ENCODE assay signal across 16 cellular contexts in genomic region chr4:55216871-55217635, GRCh38.
A peak's percentile ranks its signal among the peaks of the same experiment; 100 is the strongest.
DNase-seq lines count a peak whose midpoint lies in the region; ATAC-seq, FAIRE-seq and TF ChIP-seq lines count a peak whose summit lies in the region.
"Had no signal": no experiment of that assay in that cellular context is flagged by ENCODE, and none has a peak within 500 bp of the region (broad histone marks: within the 10 kb centered on the region; RNA-seq: fewer than 3 reads in every experiment).

No MANE protein-coding gene starts in this region.

- no peaks in the 10 kb centered on the region for H3K36me3 Mint-ChIP-seq in activated CD4-positive, alpha-beta memory T cell treated with anti-CD3 and anti-CD28 coated beads, Interleukin-2, amount 10 ng/mL, durations not matched to agents 7 days and 5 days (ENCODE audit: low read depth)
- H3K36me3 Mint-ChIP-seq: activated naive CD8-positive, alpha-beta T cell treated with anti-CD3 and anti-CD28 coated beads, Interleukin-2, amount 10 ng/mL, durations not matched to agents 7 days and 5 days had no signal

- H3K4me1 Mint-ChIP-seq in activated CD4-positive, alpha-beta memory T cell treated with anti-CD3 and anti-CD28 coated beads, Interleukin-2, amount 10 ng/mL, durations not matched to agents 7 days and 5 days, result no peaks in the 10 kb centered on the region
- H3K4me1 Mint-ChIP-seq: activated CD4-positive, alpha-beta T cell treated with anti-CD3 and anti-CD28 coated beads, Interleukin-2, amount 10 ng/mL, durations not matched to agents 7 days and 5 days; activated naive CD8-positive, alpha-beta T cell treated with anti-CD3 and anti-CD28 coated beads, Interleukin-2, amount 10 ng/mL, durations not matched to agents 7 days and 5 days had no signal

- H3K9me3 Mint-ChIP-seq in activated CD4-positive, alpha-beta memory T cell treated with anti-CD3 and anti-CD28 coated beads, Interleukin-2, amount 10 ng/mL, durations not matched to agents 7 days and 5 days, result no peaks in the 10 kb centered on the region
- H3K9me3 Mint-ChIP-seq: activated CD4-positive, alpha-beta T cell treated with anti-CD3 and anti-CD28 coated beads, Interleukin-2, amount 10 ng/mL, durations not matched to agents 7 days and 5 days; activated naive CD8-positive, alpha-beta T cell treated with anti-CD3 and anti-CD28 coated beads, Interleukin-2, amount 10 ng/mL, durations not matched to agents 7 days and 5 days; activated T-cell treated with anti-CD3 and anti-CD28 coated beads, Interleukin-2, amount 50 U/mL, for 4 hours; T-helper 2 cell treated with Interferon-gamma antibody and Interleukin-4, amounts not matched to agents 5 μg/mL and 100 μg/mL, for 36 hours had no signal

- in situ Hi-C loops in brain microvascular endothelial cell (cut with HindIII; ENCODE audit: low pct_ligation_motif_present, low sequenced_read_pairs), result no loop called here

- no peaks in the 10 kb centered on the region for H3K27me3 Mint-ChIP-seq in activated CD4-positive, alpha-beta memory T cell treated with anti-CD3 and anti-CD28 coated beads, Interleukin-2, amount 10 ng/mL, durations not matched to agents 7 days and 5 days
- H3K27me3 Mint-ChIP-seq: activated CD4-positive, alpha-beta T cell treated with anti-CD3 and anti-CD28 coated beads, Interleukin-2, amount 10 ng/mL, durations not matched to agents 7 days and 5 days; activated naive CD8-positive, alpha-beta T cell treated with anti-CD3 and anti-CD28 coated beads, Interleukin-2, amount 10 ng/mL, durations not matched to agents 7 days and 5 days had no signal

- FAIRE-seq in D721Med (lab: Jason Lieb, UNC), result peak; percentile 84

- H3K4me3 ChIP-seq in brain microvascular endothelial cell (ENCODE audit: low read depth, low read length), result no peak overlapping the region
- H3K4me3 ChIP-seq: suprapubic skin had no signal

- TF ChIP-seq CTCF in D721Med (IDR thresholded peaks at IDR 0.05; ENCODE audit: insufficient read depth, missing control alignments) (no peak), brain microvascular endothelial cell (IDR thresholded peaks at IDR 0.05; ENCODE audit: low read depth, low read length, missing control alignments) (no peak)

- no peaks in the 10 kb centered on the region for H3K27me3 ChIP-seq in brain microvascular endothelial cell (replicated peaks)
- H3K27me3 ChIP-seq: neutrophil, suprapubic skin had no signal

- no peak for DNase-seq in D721Med (ENCODE audit: insufficient read length, low spot score)
- peak; percentile 64 for DNase-seq in NCI-H510A (lab: John Stamatoyannopoulos, UW)
- DNase-seq in brain microvascular endothelial cell, result peak; percentile 23
- peak; percentile 43 for DNase-seq in myocyte (ENCODE audit: low read depth)
- DNase-seq in activated CD4-positive, alpha-beta memory T cell treated with anti-CD3 and anti-CD28 coated beads, Interleukin-2, amount 10 ng/mL, durations not matched to agents 7 days and 5 days, result no peak
- DNase-seq in NOMO-1 treated with dmso at 0.1 percent for 144 hours (lab: John Stamatoyannopoulos, UW; ENCODE audit: unreplicated experiment), result no peak
- DNase-seq: activated CD4-positive, alpha-beta T cell treated with anti-CD3 and anti-CD28 coated beads, Interleukin-2, amount 10 ng/mL, durations not matched to agents 7 days and 5 days; activated naive CD8-positive, alpha-beta T cell treated with anti-CD3 and anti-CD28 coated beads, Interleukin-2, amount 10 ng/mL, durations not matched to agents 7 days and 5 days; activated T-cell treated with anti-CD3 and anti-CD28 coated beads, Interleukin-2, amount 50 U/mL, for 4 hours; cerebellar nuclear complex; NCI-H2171 treated with DMSO at 0.1 percent for 48 hours had no signal

- ATAC-seq in GM21825 (IDR thresholded peaks at IDR 0.05; ENCODE audit: unreplicated experiment) (no peak), HG03139 (IDR thresholded peaks at IDR 0.05; ENCODE audit: unreplicated experiment) (no peak)
- ATAC-seq: activated T-cell treated with anti-CD3 and anti-CD28 coated beads, Interleukin-2, amount 50 U/mL, for 4 hours had no signal

- CTCF ChIA-PET in activated CD4-positive, alpha-beta memory T cell treated with anti-CD3 and anti-CD28 coated beads, Interleukin-2, amount 10 ng/mL, durations not matched to agents 7 days and 5 days (lab: Charles Lee), result no interaction called here

- H3K27ac Mint-ChIP-seq in activated CD4-positive, alpha-beta memory T cell treated with anti-CD3 and anti-CD28 coated beads, Interleukin-2, amount 10 ng/mL, durations not matched to agents 7 days and 5 days, result no peak overlapping the region
- H3K27ac Mint-ChIP-seq: activated CD4-positive, alpha-beta T cell treated with anti-CD3 and anti-CD28 coated beads, Interleukin-2, amount 10 ng/mL, durations not matched to agents 7 days and 5 days; activated naive CD8-positive, alpha-beta T cell treated with anti-CD3 and anti-CD28 coated beads, Interleukin-2, amount 10 ng/mL, durations not matched to agents 7 days and 5 days; T-helper 2 cell treated with Interferon-gamma antibody and Interleukin-4, amounts not matched to agents 5 μg/mL and 100 μg/mL, for 36 hours had no signal

- POLR2A ChIA-PET in activated CD4-positive, alpha-beta memory T cell treated with anti-CD3 and anti-CD28 coated beads, Interleukin-2, amount 10 ng/mL, durations not matched to agents 7 days and 5 days (lab: Charles Lee), result no interaction called here

- H3K27ac ChIP-seq in brain microvascular endothelial cell, result no peak overlapping the region
- H3K27ac ChIP-seq: neutrophil, suprapubic skin had no signal

- H3K4me3 Mint-ChIP-seq in activated CD4-positive, alpha-beta memory T cell treated with anti-CD3 and anti-CD28 coated beads, Interleukin-2, amount 10 ng/mL, durations not matched to agents 7 days and 5 days, result no peak overlapping the region
- H3K4me3 Mint-ChIP-seq: activated CD4-positive, alpha-beta T cell treated with anti-CD3 and anti-CD28 coated beads, Interleukin-2, amount 10 ng/mL, durations not matched to agents 7 days and 5 days; activated naive CD8-positive, alpha-beta T cell treated with anti-CD3 and anti-CD28 coated beads, Interleukin-2, amount 10 ng/mL, durations not matched to agents 7 days and 5 days; activated T-cell treated with anti-CD3 and anti-CD28 coated beads, Interleukin-2, amount 50 U/mL, for 4 hours; T-helper 2 cell treated with Interferon-gamma antibody and Interleukin-4, amounts not matched to agents 5 μg/mL and 100 μg/mL, for 36 hours had no signal

- no peaks in the 10 kb centered on the region for H3K36me3 ChIP-seq in brain microvascular endothelial cell (replicated peaks)
- H3K36me3 ChIP-seq: neutrophil, suprapubic skin had no signal

Comparison
In these comparisons a context has a peak if more than half of its experiments do, and no peak if none do; other contexts are left out.
1. DNase-seq: peak in NCI-H510A (single experiment), brain microvascular endothelial cell (single experiment) and myocyte (single experiment); none in D721Med (single experiment), activated CD4-positive, alpha-beta memory T cell treated with anti-CD3 and anti-CD28 coated beads, Interleukin-2, amount 10 ng/mL, durations not matched to agents 7 days and 5 days (single experiment) and NOMO-1 treated with dmso at 0.1 percent for 144 hours (single experiment).